In the genomic region with DNA sequence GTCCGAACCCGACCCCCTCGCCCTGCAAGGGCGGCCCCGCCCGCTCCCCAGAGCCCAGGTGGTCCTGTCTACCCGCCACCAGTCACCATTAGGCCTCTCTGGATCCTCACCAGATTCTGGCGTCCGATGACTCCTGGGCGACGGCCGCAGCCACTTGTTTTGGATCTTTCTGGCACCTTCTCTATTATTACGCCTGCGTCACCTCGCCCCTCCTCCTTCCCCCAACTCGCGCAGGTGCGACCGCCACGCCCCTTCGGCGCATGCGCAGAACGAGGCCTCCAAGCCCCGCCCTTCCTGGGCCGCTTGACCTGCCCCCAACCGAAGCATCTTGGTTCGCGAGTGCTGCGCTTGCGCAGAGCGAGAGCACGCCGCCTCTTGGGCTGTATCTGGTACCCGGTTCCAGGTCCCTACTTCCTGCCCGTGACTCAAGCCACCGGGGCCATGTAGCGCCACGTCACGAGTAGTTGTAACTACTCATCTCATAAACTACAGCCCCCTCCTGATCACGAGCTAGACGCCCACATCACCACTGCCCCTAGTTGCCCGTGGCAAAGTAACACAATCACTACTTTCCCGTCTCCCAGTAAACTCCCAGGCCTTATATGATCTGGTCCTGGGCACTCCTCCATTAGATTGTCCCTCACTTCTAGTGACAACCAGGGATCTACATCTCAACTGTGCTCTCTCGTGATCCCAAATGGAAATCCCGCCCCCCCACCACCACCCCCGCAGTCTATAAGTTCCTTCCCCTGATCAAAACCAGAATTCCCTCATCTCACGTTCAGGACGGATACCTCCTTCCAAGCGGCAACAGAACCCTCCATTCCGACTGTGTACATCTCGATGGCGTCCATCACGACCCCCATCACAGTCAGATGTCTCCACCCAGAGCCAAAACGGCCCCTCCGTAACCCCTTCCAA, we compare ENCODE assay signal across 8 cellular contexts. TPM values are rescaled to one million over a fixed set of nuclear protein-coding genes. Genes with fewer than 3 reads are reported as not detected.
DNase-seq lines count a peak whose midpoint lies in the region; ATAC-seq, FAIRE-seq and TF ChIP-seq lines count a peak whose summit lies in the region.

A gene with protein sequence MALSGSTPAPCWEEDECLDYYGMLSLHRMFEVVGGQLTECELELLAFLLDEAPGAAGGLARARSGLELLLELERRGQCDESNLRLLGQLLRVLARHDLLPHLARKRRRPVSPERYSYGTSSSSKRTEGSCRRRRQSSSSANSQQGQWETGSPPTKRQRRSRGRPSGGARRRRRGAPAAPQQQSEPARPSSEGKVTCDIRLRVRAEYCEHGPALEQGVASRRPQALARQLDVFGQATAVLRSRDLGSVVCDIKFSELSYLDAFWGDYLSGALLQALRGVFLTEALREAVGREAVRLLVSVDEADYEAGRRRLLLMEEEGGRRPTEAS (minus strand): TSS at position 156 of the 921 bp plus-strand sequence. CDS start 670 bp downstream, outside the sequence.

- peaks cover 12% of the 10 kb centered on the region for H3K36me3 Mint-ChIP-seq in T-helper 17 cell (ENCODE audit: low read depth)

- no peaks in the 10 kb centered on the region for H3K9me3 ChIP-seq in T-helper 17 cell (ENCODE audit: control insufficient read depth, low read length, poor library complexity, severe bottlenecking)
- no peaks in the 10 kb centered on the region for H3K9me3 ChIP-seq in left ventricle myocardium inferior (replicated peaks)
- H3K9me3 ChIP-seq in psoas muscle = no peaks in the 10 kb centered on the region

- H3K4me1 ChIP-seq in left ventricle myocardium inferior (peaks cover 60% of the 10 kb centered on the region), psoas muscle (peaks cover 43% of the 10 kb centered on the region)

- peak; percentile 98 for DNase-seq in GM13976 (ENCODE audit: low spot score)
- DNase-seq in NCI-H1694 treated with DMSO at 0.1 percent for 48 hours (lab: John Stamatoyannopoulos, UW) = peak; percentile 92
- DNase-seq in T-helper 17 cell = peak; percentile 98 to 100 (median 100)
- peak; percentile 42 to 99 (median 92) for DNase-seq in amygdala (lab: John Stamatoyannopoulos, UW)
- DNase-seq in left ventricle myocardium inferior = peak; percentile 96
- peak; percentile 98 to 99 for DNase-seq in psoas muscle
- DNase-seq in urothelium cell line (ENCODE audit: low spot score) = peak; percentile 96

- H3K36me3 ChIP-seq in left ventricle myocardium inferior (peaks cover 21% of the 10 kb centered on the region), psoas muscle (ENCODE audit: insufficient read depth in 1 of 2, low read depth in 1 of 2) (peaks cover 0 to 25% of the 10 kb centered on the region in 2 donors)

- H3K4me1 Mint-ChIP-seq in T-helper 17 cell = peaks cover 59% of the 10 kb centered on the region

- peak within 1 kb of the TSS; percentile 92 for H3K4me3 ChIP-seq in left ventricle myocardium inferior
- H3K4me3 ChIP-seq in psoas muscle = peak within 1 kb of the TSS; percentile 94

- TF ChIP-seq CTCF in GM13976 (IDR thresholded peaks at IDR 0.05; ENCODE audit: borderline replicate concordance, control extremely low read depth, extremely low read depth, insufficient read depth, missing control alignments) (no peak), left ventricle myocardium inferior (IDR thresholded peaks at IDR 0.05; ENCODE audit: borderline replicate concordance) (no peak), psoas muscle (IDR thresholded peaks at IDR 0.05) (no peak)

- 16% methylated on average over 55 to 56 of the region's 56 CpGs for WGBS in psoas muscle, 3 donors

- no peaks in the 10 kb centered on the region for H3K27me3 Mint-ChIP-seq in T-helper 17 cell

- peak; percentile 23 for FAIRE-seq in urothelium cell line (lab: Jason Lieb, UNC)

- peak within 1 kb of the TSS; percentile 99 for H3K27ac Mint-ChIP-seq in T-helper 17 cell

- H3K27me3 ChIP-seq in left ventricle myocardium inferior (ENCODE audit: low read depth) = no peaks in the 10 kb centered on the region
- no peaks in the 10 kb centered on the region for H3K27me3 ChIP-seq in psoas muscle (ENCODE audit: insufficient read depth in 3 of 3, low read length in 2 of 3)

- peak within 1 kb of the TSS; percentile 84 for H3K27ac ChIP-seq in left ventricle myocardium inferior (replicated peaks)
- H3K27ac ChIP-seq in psoas muscle = peak within 1 kb of the TSS; percentile 77

- ATAC-seq in HG02885 (IDR thresholded peaks at IDR 0.05; ENCODE audit: poor library complexity, unreplicated experiment) (peak; percentile 72), T-helper 17 cell (peak; percentile 83), psoas muscle (peak; percentile 80 to 88 (median 85))

- intact Hi-C loops in left ventricle myocardium inferior (cut with micrococcal nuclease) (no loop called here), psoas muscle (cut with DNase I) (no loop called here)

- in situ Hi-C loops in GM13976 (cut with MboI; ENCODE audit: low sequenced_read_pairs, unreplicated experiment) = no loop called here

- peak within 1 kb of the TSS; percentile 94 for H3K4me3 Mint-ChIP-seq in T-helper 17 cell

RNA-seq across cellular contexts. Expression of the gene that starts here (rescaled TPM):
- 10 to 100 TPM; 72.1 to 89.9 TPM for total RNA-seq in T-helper 17 cell
- total RNA-seq in left ventricle myocardium inferior = 15.8 TPM
- total RNA-seq in psoas muscle = 10 to 100 TPM in 3 of 4 donors, 1 to 10 TPM in 1; 8.8 to 22.5 (median 11.6) TPM
- polyA plus RNA-seq in psoas muscle = 10 to 100 TPM; 11.6 to 26.1 (median 20.5) TPM

Comparison
In these comparisons a context has a peak if more than half of its experiments do, and no peak if none do; other contexts are left out.
1. Peak in every context shown above with its lines: DNase-seq, ATAC-seq, H3K4me3 ChIP-seq and H3K27ac ChIP-seq.